24 cellular contexts compared by ENCODE assay signal in the genomic region with DNA sequence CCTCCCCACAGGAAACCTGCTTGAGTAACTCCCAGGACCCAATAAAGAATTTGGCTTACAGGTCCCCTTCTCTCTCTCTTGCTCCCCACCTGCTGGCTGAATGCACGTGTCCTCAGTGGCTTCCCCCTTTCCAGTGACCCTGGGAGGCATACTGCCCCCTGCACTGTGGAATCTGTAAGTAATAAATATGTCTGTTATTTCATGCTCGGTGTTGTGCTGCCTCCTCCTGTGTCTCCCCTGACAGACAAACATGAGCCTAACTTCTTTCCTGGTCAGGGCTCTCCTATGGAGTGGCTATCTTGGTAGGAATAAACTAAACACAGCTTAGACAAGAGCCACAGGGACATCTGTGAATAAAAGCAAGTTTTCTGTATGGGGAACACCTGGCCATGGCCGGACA.
"Had no signal": no experiment of that assay in that cellular context is flagged by ENCODE, and none has a peak within 500 bp of the region (broad histone marks: within the 10 kb centered on the region; RNA-seq: fewer than 3 reads in every experiment).

No MANE protein-coding gene starts in this region.

- H3K27me3 ChIP-seq: left lung, pancreas, right lobe of liver, suprapubic skin, transverse colon, upper lobe of right lung, uterus had no signal

- H3K9me3 ChIP-seq: left lung, lower lobe of right lung, pancreas, prostate gland, right lobe of liver, suprapubic skin, transverse colon, upper lobe of right lung, uterus had no signal

- H3K36me3 Mint-ChIP-seq: immature natural killer cell; natural killer cell; stimulated activated naive B cell treated with anti-CD40 and anti-IgM and Interleukin-4, amounts not matched to agents 10 μg/mL and 1 μg/mL and 100 μg/mL, for 72 hours had no signal

- H3K4me3 Mint-ChIP-seq: effector memory CD8-positive, alpha-beta T cell; immature natural killer cell; natural killer cell; stimulated activated naive B cell treated with anti-CD40 and anti-IgM and Interleukin-4, amounts not matched to agents 10 μg/mL and 1 μg/mL and 100 μg/mL, for 72 hours; stimulated activated naive CD8-positive, alpha-beta T cell treated with anti-CD3 and anti-CD28 coated beads, Interleukin-15, Interleukin-2, amounts not matched to agents 100 ng/mL and 50 ng/mL, for 24 hours had no signal

- FAIRE-seq: endometrium, frontal cortex, pancreas, small intestine had no signal

- H3K36me3 ChIP-seq: left lung, lower lobe of right lung, pancreas, prostate gland, right lobe of liver, suprapubic skin, transverse colon, upper lobe of right lung, uterus had no signal

- H3K27ac ChIP-seq: left lung, lower lobe of right lung, pancreas, prostate gland, right lobe of liver, suprapubic skin, transverse colon, upper lobe of right lung, uterus had no signal

- H3K9me3 Mint-ChIP-seq: stimulated activated naive B cell treated with anti-CD40 and anti-IgM and Interleukin-4, amounts not matched to agents 10 μg/mL and 1 μg/mL and 100 μg/mL, for 72 hours; stimulated activated naive CD8-positive, alpha-beta T cell treated with anti-CD3 and anti-CD28 coated beads, Interleukin-15, Interleukin-2, amounts not matched to agents 100 ng/mL and 50 ng/mL, for 24 hours had no signal

- H3K4me1 ChIP-seq: left lung, lower lobe of right lung, prostate gland, right lobe of liver, suprapubic skin, transverse colon, upper lobe of right lung, uterus had no signal

- H3K4me3 ChIP-seq: left lung, lower lobe of right lung, pancreas, prostate gland, right lobe of liver, suprapubic skin, transverse colon, upper lobe of right lung, uterus had no signal

- H3K27ac Mint-ChIP-seq: effector memory CD8-positive, alpha-beta T cell; immature natural killer cell; natural killer cell; stimulated activated naive B cell treated with anti-CD40 and anti-IgM and Interleukin-4, amounts not matched to agents 10 μg/mL and 1 μg/mL and 100 μg/mL, for 72 hours; stimulated activated naive CD8-positive, alpha-beta T cell treated with anti-CD3 and anti-CD28 coated beads, Interleukin-15, Interleukin-2, amounts not matched to agents 100 ng/mL and 50 ng/mL, for 24 hours had no signal

- H3K27me3 Mint-ChIP-seq: effector memory CD8-positive, alpha-beta T cell; stimulated activated naive CD8-positive, alpha-beta T cell treated with anti-CD3 and anti-CD28 coated beads, Interleukin-15, Interleukin-2, amounts not matched to agents 100 ng/mL and 50 ng/mL, for 24 hours had no signal

- H3K4me1 Mint-ChIP-seq: immature natural killer cell; natural killer cell; stimulated activated naive B cell treated with anti-CD40 and anti-IgM and Interleukin-4, amounts not matched to agents 10 μg/mL and 1 μg/mL and 100 μg/mL, for 72 hours had no signal

- ATAC-seq: effector memory CD8-positive, alpha-beta T cell; left lung; lower lobe of right lung; natural killer cell; pancreas; right lobe of liver; stimulated activated naive B cell treated with anti-CD40 and anti-IgM and Interleukin-4, amounts not matched to agents 10 μg/mL and 1 μg/mL and 100 μg/mL, for 72 hours; upper lobe of right lung had no signal

- DNase-seq: cortex of kidney; effector memory CD8-positive, alpha-beta T cell; hypothalamus; immature natural killer cell; islet precursor cell; kidney glomerular epithelial cell; left lung; lower lobe of right lung; natural killer cell; occipital lobe; pancreas; right lobe of liver; small intestine; stimulated activated CD4-positive, alpha-beta T cell treated with anti-CD3 and anti-CD28 coated beads, Interleukin-15, amount 100 ng/mL, for 24 hours; stimulated activated CD4-positive, alpha-beta T cell treated with anti-CD3 and anti-CD28 coated beads, Interleukin-2, amount 100 ng/mL, for 48 hours; stimulated activated naive B cell treated with anti-CD40 and anti-IgM and Interleukin-4, amounts not matched to agents 10 μg/mL and 1 μg/mL and 100 μg/mL, for 72 hours; transverse colon; upper lobe of right lung; uterus had no signal
